Comparison of ENCODE assay signal across 9 cellular contexts in genomic region chr19:1854542-1855039, GRCh38. TPM values are rescaled to one million over a fixed set of nuclear protein-coding genes. Genes with fewer than 3 reads are reported as not detected.
DNase-seq lines count a peak whose midpoint lies in the region; ATAC-seq and TF ChIP-seq lines count a peak whose summit lies in the region.
"Had no signal": no experiment of that assay in that cellular context is flagged by ENCODE, and none has a peak within 500 bp of the region (broad histone marks: within the 10 kb centered on the region; RNA-seq: fewer than 3 reads in every experiment).

No MANE protein-coding gene starts in this region.

- H3K36me3 ChIP-seq in HUES6 (ENCODE audit: control insufficient read depth, insufficient read depth, low read length) (no peaks in the 10 kb centered on the region), heart right ventricle (peaks cover 0 to 6% (median 0%) of the 10 kb centered on the region in 9 donors), spleen (peaks cover 0 to 9% (median 6%) of the 10 kb centered on the region in 6 donors)

- CTCF ChIA-PET in activated B cell treated with CpG ODN at 0.5 μM for 24 hours (lab: Charles Lee), result interaction anchor here (1.0 to 1.4 kb wide), 2 partner anchors 10 to 29 kb away, joined by 3 read pairs; no protein-coding TSS in a partner anchor

- TF ChIP-seq POLR2A in spleen (IDR thresholded peaks at IDR 0.05), result no peak

- DNase-seq in activated B cell treated with CpG ODN at 0.5 μM for 24 hours, result no peak
- DNase-seq in heart right ventricle, result peak; percentile 62 to 64
- peak; percentile 89 for DNase-seq in spleen
- no peak for DNase-seq in retina
- no peak for DNase-seq in SKM-1 treated with dmso at 0.1 percent for 144 hours (lab: John Stamatoyannopoulos, UW; ENCODE audit: unreplicated experiment)
- DNase-seq: NCI-H2227 treated with DMSO at 0.1 percent for 48 hours had no signal

- no peaks in the 10 kb centered on the region for H3K27me3 Mint-ChIP-seq in activated B cell treated with CpG ODN at 0.5 μM for 24 hours

- ATAC-seq in activated B cell treated with CpG ODN at 0.5 μM for 24 hours (ENCODE audit: low read depth), result no peak
- peak in 3 of 8 donors; percentile 2 to 21 (median 3) for ATAC-seq in heart right ventricle
- ATAC-seq in HG02884 (IDR thresholded peaks at IDR 0.05; ENCODE audit: unreplicated experiment), result no peak
- ATAC-seq in HG03039 (IDR thresholded peaks at IDR 0.05; ENCODE audit: unreplicated experiment), result no peak

- H3K9me3 ChIP-seq in HUES6 (ENCODE audit: control insufficient read depth, insufficient read depth, low read depth, low read length) (no peaks in the 10 kb centered on the region), heart right ventricle (no peaks in the 10 kb centered on the region), spleen (no peaks in the 10 kb centered on the region)

- H3K27ac Mint-ChIP-seq in activated B cell treated with CpG ODN at 0.5 μM for 24 hours, result peak overlapping the region; percentile 77

- peaks cover 2% of the 10 kb centered on the region for H3K36me3 Mint-ChIP-seq in activated B cell treated with CpG ODN at 0.5 μM for 24 hours (ENCODE audit: low read depth)

- no peaks in the 10 kb centered on the region for H3K27me3 ChIP-seq in HUES6 (ENCODE audit: control insufficient read depth, insufficient read depth, low read length)
- no peaks in the 10 kb centered on the region for H3K27me3 ChIP-seq in heart right ventricle
- no peaks in the 10 kb centered on the region for H3K27me3 ChIP-seq in spleen (replicated peaks in 1 of 7)

- peak overlapping the region; percentile 35; the same call in 1 of the 2 replicates for H3K27ac ChIP-seq in HUES6 (ENCODE audit: low read depth, low read length)
- H3K27ac ChIP-seq in heart right ventricle, result peak overlapping the region; percentile 70 to 97 (median 92)
- peak overlapping the region; percentile 80 to 99 (median 95) for H3K27ac ChIP-seq in spleen

- POLR2A ChIA-PET in activated B cell treated with CpG ODN at 0.5 μM for 24 hours (lab: Charles Lee), result interaction anchor here (1.0 to 1.4 kb wide), 3 partner anchors 40 to 585 kb away, joined by 3 to 5 read pairs (median 3); partner anchors contain the start of gene CIRBP

- peak overlapping the region; percentile 67 for H3K4me3 Mint-ChIP-seq in activated B cell treated with CpG ODN at 0.5 μM for 24 hours

- H3K4me3 ChIP-seq in HUES6 (ENCODE audit: low read depth, low read length), result peak overlapping the region; percentile 49
- peak overlapping the region in 8 of 10 donors; percentile 16 to 67 (median 58) for H3K4me3 ChIP-seq in heart right ventricle
- H3K4me3 ChIP-seq in spleen, result peak overlapping the region in 4 of 8 donors; percentile 54 to 82 (median 56)

- peak overlapping the region; percentile 52 for H3K9ac ChIP-seq in HUES6 (ENCODE audit: low read length)

- peaks cover 54% of the 10 kb centered on the region for H3K4me1 ChIP-seq in HUES6 (ENCODE audit: control insufficient read depth, insufficient read depth, low read length)
- H3K4me1 ChIP-seq in heart right ventricle, result peaks cover 24 to 79% (median 62%) of the 10 kb centered on the region in 9 donors
- H3K4me1 ChIP-seq in spleen, result peaks cover 56 to 98% (median 86%) of the 10 kb centered on the region in 6 donors

- H3K4me1 Mint-ChIP-seq in activated B cell treated with CpG ODN at 0.5 μM for 24 hours, result peaks cover 75% of the 10 kb centered on the region

- intact Hi-C loops in activated B cell treated with CpG ODN at 0.5 μM for 24 hours (cut with micrococcal nuclease), result loop anchor here (10.0 kb wide), 1 partner anchor 760 kb away; no protein-coding TSS in a partner anchor
- intact Hi-C loops in heart right ventricle (cut with DNase I), result no loop called here
- intact Hi-C loops in spleen (cut with DNase I; ENCODE audit: low total_unique reads), result no loop called here

- no peaks in the 10 kb centered on the region for H3K9me3 Mint-ChIP-seq in activated B cell treated with CpG ODN at 0.5 μM for 24 hours

- WGBS in heart right ventricle, 2 donors, result 63 to 66% methylated on average over 37 of the region's 37 CpGs
- WGBS in spleen, 5 donors, result 70 to 88% (median 78%) methylated on average over 34 to 37 of the region's 37 CpGs

- TF ChIP-seq CTCF in activated B cell treated with CpG ODN at 0.5 μM for 24 hours (IDR thresholded peaks at IDR 0.05) (no peak), heart right ventricle (IDR thresholded peaks at IDR 0.05) (no peak), spleen (IDR thresholded peaks at IDR 0.05 in 8 of 11, conservative IDR thresholded peaks at IDR 0.05 in 3 of 11) (no peak)

RNA-seq across cellular contexts. Expression of gene REXO1, which starts 6.3 kb away (rescaled TPM):
- total RNA-seq in activated B cell treated with CpG ODN at 0.5 μM for 24 hours, result 56.3 and 69.6 TPM in 2 replicates
- 10 to 100 TPM; 13.1 to 20.1 (median 16.5) TPM for total RNA-seq in heart right ventricle
- 10 to 100 TPM; 13.1 to 20.6 TPM for polyA plus RNA-seq in heart right ventricle
- total RNA-seq in spleen, result 10 to 100 TPM; 35.7 to 88.1 (median 59.2) TPM
- 10 to 100 TPM; 13.4 to 52.3 (median 27.4) TPM for polyA plus RNA-seq in spleen

RNA-seq across cellular contexts. Expression of gene KLF16, which starts 8.8 kb away (rescaled TPM):
- total RNA-seq in activated B cell treated with CpG ODN at 0.5 μM for 24 hours, result 21.5 and 25.2 TPM in 2 replicates
- 10 to 100 TPM in 4 of 10 donors, 1 to 10 TPM in 6; 5.0 to 13.4 (median 7.6) TPM for total RNA-seq in heart right ventricle
- polyA plus RNA-seq in heart right ventricle, result 1 to 10 TPM; 4.0 to 8.6 TPM
- 10 to 100 TPM; 12.9 to 39.0 (median 29.5) TPM for total RNA-seq in spleen
- polyA plus RNA-seq in spleen, result 10 to 100 TPM in 1 of 3 donors, 1 to 10 TPM in 2; 7.1 to 19.5 (median 8.1) TPM

RNA-seq across cellular contexts. Expression of gene ABHD17A, which starts 30.7 kb away (rescaled TPM):
- total RNA-seq in activated B cell treated with CpG ODN at 0.5 μM for 24 hours (57.4 and 64.3 TPM in 2 replicates), heart right ventricle (10 to 100 TPM; 45.1 to 68.0 (median 57.0) TPM), spleen (100 to 1,000 TPM in 2 of 7 donors, 10 to 100 TPM in 5; 73.4 to 104 (median 83.0) TPM)
- polyA plus RNA-seq in heart right ventricle (100 to 1,000 TPM in 1 of 2 donors, 10 to 100 TPM in 1; 93.6 to 185 TPM), spleen (100 to 1,000 TPM in 1 of 3 donors, 10 to 100 TPM in 2; 80.4 to 107 (median 88.1) TPM)

RNA-seq across cellular contexts. Expression of gene ATP8B3, which starts 42.5 kb away (rescaled TPM):
- total RNA-seq in activated B cell treated with CpG ODN at 0.5 μM for 24 hours (2.3 and 3.9 TPM in 2 replicates), heart right ventricle (1 to 10 TPM in 2 of 10 donors, under 1 TPM in 8; 0.13 to 3.4 (median 0.48) TPM), spleen (10 to 100 TPM in 1 of 7 donors, 1 to 10 TPM in 6; 5.4 to 10.1 (median 7.3) TPM)
- polyA plus RNA-seq in heart right ventricle (1 to 10 TPM in 1 of 2 donors, under 1 TPM in 1; 0.80 to 1.3 TPM), spleen (1 to 10 TPM; 1.9 to 3.9 (median 2.3) TPM)

RNA-seq across cellular contexts. Expression of gene ADAT3, which starts 50.6 kb away (rescaled TPM):
- total RNA-seq in activated B cell treated with CpG ODN at 0.5 μM for 24 hours (8.5 and 14.1 TPM in 2 replicates), heart right ventricle (1 to 10 TPM in 9 of 10 donors, under 1 TPM in 1; 0.94 to 3.2 (median 1.4) TPM), spleen (10 to 100 TPM in 2 of 7 donors, 1 to 10 TPM in 5; 6.4 to 11.0 (median 8.3) TPM)
- polyA plus RNA-seq in heart right ventricle (1 to 10 TPM; 2.0 to 4.3 TPM), spleen (1 to 10 TPM; 3.2 to 9.4 (median 4.0) TPM)

Comparison
In these comparisons a context has a peak if more than half of its experiments do, and no peak if none do; other contexts are left out.
1. H3K27ac ChIP-seq: peak in every context shown above with its lines; median percentile 95 in spleen; 92 in heart right ventricle; 35 in HUES6.
2. DNase-seq: peak in heart right ventricle (2 of 2) and spleen (single experiment); none in activated B cell treated with CpG ODN at 0.5 μM for 24 hours (single experiment), retina (single experiment) and SKM-1 treated with dmso at 0.1 percent for 144 hours (single experiment).